8 cellular contexts compared by ENCODE assay signal in genomic region chr2:36967236-36967876, GRCh38. TPM values are rescaled to one million over a fixed set of nuclear protein-coding genes. Genes with fewer than 3 reads are reported as not detected.
DNase-seq lines count a peak whose midpoint lies in the region; ATAC-seq and TF ChIP-seq lines count a peak whose summit lies in the region.

No MANE protein-coding gene starts in this region.

- DNase-seq in Caco-2 (peak; percentile 57 to 58), Kasumi-1 (lab: John Stamatoyannopoulos, UW) (peak; percentile 21 to 44), breast epithelium (ENCODE audit: low spot score in 2 of 2) (peak in 1 of 2 donors; percentile 43), mesendoderm (peak; percentile 29), vagina (ENCODE audit: extremely low spot score in 2 of 2) (no peak), DMS 273 (lab: John Stamatoyannopoulos, UW; ENCODE audit: unreplicated experiment) (no peak), NCI-H524 (lab: John Stamatoyannopoulos, UW) (no peak)

- TF ChIP-seq CTCF in Caco-2 (IDR thresholded peaks at IDR 0.05; ENCODE audit: insufficient read depth in 1 of 2, low read depth in 1 of 2, low read length in 1 of 2, severe bottlenecking in 1 of 2, unreplicated experiment in 1 of 2) (no peak), breast epithelium (IDR thresholded peaks at IDR 0.05) (no peak), vagina (IDR thresholded peaks at IDR 0.05) (no peak)

- H3K4me3 ChIP-seq in Caco-2 (ENCODE audit: low read depth, low read length): peak overlapping the region; percentile 58
- peak overlapping the region; percentile 76 to 98 (median 90) for H3K4me3 ChIP-seq in breast epithelium
- peak overlapping the region; percentile 76 for H3K4me3 ChIP-seq in mesendoderm (ENCODE audit: low read length)
- H3K4me3 ChIP-seq in vagina: peak overlapping the region; percentile 87 to 99

- H3K79me2 ChIP-seq in mesendoderm (ENCODE audit: control insufficient read depth, insufficient read depth, low read length): peaks cover 17% of the 10 kb centered on the region

- H3K9me3 Mint-ChIP-seq in Caco-2 (ENCODE audit: unreplicated experiment): no peaks in the 10 kb centered on the region

- no peak overlapping the region for H4K8ac ChIP-seq in mesendoderm (ENCODE audit: low read depth, low read length)

- TF ChIP-seq POLR2A in breast epithelium (IDR thresholded peaks at IDR 0.05) (no peak), vagina (IDR thresholded peaks at IDR 0.05) (no peak)

- H3K9me3 ChIP-seq in Caco-2: no peaks in the 10 kb centered on the region
- H3K9me3 ChIP-seq in breast epithelium: no peaks in the 10 kb centered on the region
- no peaks in the 10 kb centered on the region for H3K9me3 ChIP-seq in vagina

- H3K4ac ChIP-seq in mesendoderm (ENCODE audit: low read depth, low read length): peak overlapping the region; percentile 43

- no CpG with 5 or more reads among the region's 15 CpGs for WGBS in mesendoderm (ENCODE audit: extremely low coverage, insufficient coverage, low lambda C conversion rate)

- POLR2A ChIA-PET in Caco-2 (lab: Charles Lee): interaction anchor here (0.6 to 1.2 kb wide), 4 partner anchors 21 to 1407 kb away, joined by 3 to 18 read pairs (median 4); no protein-coding TSS in a partner anchor

- H3K27ac ChIP-seq in breast epithelium: peak overlapping the region; percentile 94 to 95
- H3K27ac ChIP-seq in mesendoderm (ENCODE audit: low read depth, low read length): peak overlapping the region; percentile 66
- peak overlapping the region; percentile 89 for H3K27ac ChIP-seq in vagina

- BruUV-seq in Caco-2 (replicated peaks; lab: Mats Ljungman, UMichigan): TSS peak; percentile 87

- peak overlapping the region; percentile 42 for H3K18ac ChIP-seq in mesendoderm (ENCODE audit: low read length)

- H3K23ac ChIP-seq in mesendoderm (ENCODE audit: low read length): no peak overlapping the region

- H4K5ac ChIP-seq in mesendoderm (ENCODE audit: low read length): no peak overlapping the region

- intact Hi-C loops in Caco-2 (cut with micrococcal nuclease; ENCODE audit: unreplicated experiment) (loop anchor here (2.0 to 5.0 kb wide), 3 partner anchors 21 to 115 kb away; partner anchors contain the start of genes GPATCH11 and HEATR5B), breast epithelium (cut with DNase I; ENCODE audit: low total_unique reads) (no loop called here), vagina (cut with DNase I) (no loop called here)

- no peaks in the 10 kb centered on the region for H3K27me3 Mint-ChIP-seq in Caco-2 (ENCODE audit: insufficient read depth, unreplicated experiment)

- H3K36me3 Mint-ChIP-seq in Caco-2 (ENCODE audit: insufficient read depth, unreplicated experiment): peaks cover 26% of the 10 kb centered on the region

- H3K9ac ChIP-seq in mesendoderm (ENCODE audit: low read length): peak overlapping the region; percentile 90

- H2BK5ac ChIP-seq in mesendoderm (ENCODE audit: low read length): no peak overlapping the region

- peaks cover 4% of the 10 kb centered on the region for H3K79me1 ChIP-seq in mesendoderm (ENCODE audit: low read length)

- H3K4me1 ChIP-seq in Caco-2 (peaks cover 29% of the 10 kb centered on the region), breast epithelium (peaks cover 0 to 12% of the 10 kb centered on the region in 2 donors), mesendoderm (ENCODE audit: control insufficient read depth, low read depth, low read length) (peaks cover 7% of the 10 kb centered on the region), vagina (peaks cover 34% of the 10 kb centered on the region)

- H3K27me3 ChIP-seq in Caco-2 (replicated peaks; ENCODE audit: control insufficient read depth, insufficient read depth, low read length) (no peaks in the 10 kb centered on the region), breast epithelium (no peaks in the 10 kb centered on the region), mesendoderm (ENCODE audit: insufficient read depth, low read length, poor library complexity) (no peaks in the 10 kb centered on the region), vagina (no peaks in the 10 kb centered on the region)

- no peak overlapping the region for H2AK5ac ChIP-seq in mesendoderm (ENCODE audit: low read length)

- H3K4me2 ChIP-seq in mesendoderm (ENCODE audit: low read length): peak overlapping the region; percentile 90

- H3K36me3 ChIP-seq in Caco-2 (ENCODE audit: control insufficient read depth, insufficient read depth, low read length): no peaks in the 10 kb centered on the region
- no peaks in the 10 kb centered on the region for H3K36me3 ChIP-seq in breast epithelium
- H3K36me3 ChIP-seq in mesendoderm (ENCODE audit: control insufficient read depth, insufficient read depth, low read length): no peaks in the 10 kb centered on the region
- H3K36me3 ChIP-seq in vagina: no peaks in the 10 kb centered on the region

- peak overlapping the region; percentile 83 for H3K27ac Mint-ChIP-seq in Caco-2 (ENCODE audit: unreplicated experiment)

- H3K56ac ChIP-seq in mesendoderm (ENCODE audit: low read length): peak overlapping the region; percentile 96

- no peak for ATAC-seq in GM21423 (IDR thresholded peaks at IDR 0.05; ENCODE audit: unreplicated experiment)

- H2BK120ac ChIP-seq in mesendoderm (ENCODE audit: low read depth, low read length): no peak overlapping the region

- H3K4me1 Mint-ChIP-seq in Caco-2 (ENCODE audit: low read depth, unreplicated experiment): peaks cover 22% of the 10 kb centered on the region

- peak overlapping the region; percentile 98 for H3K4me3 Mint-ChIP-seq in Caco-2 (ENCODE audit: unreplicated experiment)

- no peak overlapping the region for H2BK15ac ChIP-seq in mesendoderm (replicated peaks; ENCODE audit: low read depth)

- CTCF ChIA-PET in Caco-2 (lab: Charles Lee): no interaction called here

RNA-seq across cellular contexts. Expression of gene STRN, which starts 1.0 kb away (rescaled TPM):
- 36.8 and 38.9 TPM in 2 replicates for total RNA-seq in Caco-2 (2022)
- 10 to 100 TPM; 27.2 to 35.1 (median 32.5) TPM for total RNA-seq in breast epithelium
- polyA plus RNA-seq in mesendoderm (2013, experiment 1 of 2): 27.2 TPM
- polyA plus RNA-seq in mesendoderm (2013, experiment 2 of 2): 28.7 TPM
- 19.4 TPM for total RNA-seq in vagina

Comparison
In these comparisons a context has a peak if more than half of its experiments do, and no peak if none do; other contexts are left out.
1. DNase-seq: peak in Caco-2 (2 of 2), Kasumi-1 (2 of 2) and mesendoderm (single experiment); none in vagina (0 of 2), DMS 273 (single experiment) and NCI-H524 (0 of 2).
2. Peak in every context shown above with its lines, with median percentiles within 50 percentile points of each other: H3K4me3 ChIP-seq and H3K27ac ChIP-seq.